8 cellular contexts compared by ENCODE assay signal in genomic region chr2:227884511-227884947, GRCh38. TPM values are rescaled to one million over a fixed set of nuclear protein-coding genes. Genes with fewer than 3 reads are reported as not detected.
DNase-seq lines count a peak whose midpoint lies in the region; ATAC-seq and TF ChIP-seq lines count a peak whose summit lies in the region.
"Had no signal": no experiment of that assay in that cellular context is flagged by ENCODE, and none has a peak within 500 bp of the region (broad histone marks: within the 10 kb centered on the region; RNA-seq: fewer than 3 reads in every experiment).

No MANE protein-coding gene starts in this region.

- ATAC-seq in GM21717 (IDR thresholded peaks at IDR 0.05; ENCODE audit: unreplicated experiment) (peak; percentile 93), SK-N-SH treated with all-trans-retinoic acid at 6 μM for 48 hours (peak; percentile 96)

- peak; percentile 96 for TF ChIP-seq CTCF in GM12864 (IDR thresholded peaks at IDR 0.05; ENCODE audit: low read depth, low read length, missing control alignments)
- TF ChIP-seq CTCF in adrenal gland (IDR thresholded peaks at IDR 0.05) = peak; percentile 33 to 68 (median 61)

- H3K36me3 ChIP-seq in adrenal gland (replicated peaks in 1 of 2) = no peaks in the 10 kb centered on the region

- no peak for TF ChIP-seq POLR2A in adrenal gland (IDR thresholded peaks at IDR 0.05)

- H3K27ac ChIP-seq in adrenal gland = no peak overlapping the region
- H3K27ac ChIP-seq: epithelial cell of prostate had no signal

- 15 to 34% (median 25%) methylated on average over 4 to 6 of the region's 6 CpGs for WGBS in adrenal gland, 4 donors

- peak; percentile 53 for DNase-seq in GM12864 (ENCODE audit: low read depth)
- peak; percentile 74 for DNase-seq in HuH-7 (ENCODE audit: low spot score)
- DNase-seq in adrenal gland = peak; percentile 40 to 84 (median 59)
- DNase-seq in iPS DF 4.7 (ENCODE audit: extremely low read depth, low spot score) = peak; percentile 88
- peak; percentile 7 to 33 (median 18) for DNase-seq in stimulated activated CD4-positive, alpha-beta T cell treated with anti-CD3 and anti-CD28 coated beads, TNF-alpha, amount 100 ng/mL, for 4 hours (ENCODE audit: low read depth in 3 of 3)

- H3K9me3 ChIP-seq in adrenal gland (replicated peaks in 1 of 3) = peaks cover 0 to 6% (median 0%) of the 10 kb centered on the region in 3 donors

- intact Hi-C loops in adrenal gland (cut with DNase I) = no loop called here

- H3K4me3 ChIP-seq in GM12864 (ENCODE audit: low read depth, low read length) = no peak overlapping the region
- H3K4me3 ChIP-seq in adrenal gland = no peak overlapping the region

- H3K27me3 ChIP-seq in adrenal gland = no peaks in the 10 kb centered on the region

- H3K4me1 ChIP-seq in adrenal gland (replicated peaks in 1 of 2) = no peaks in the 10 kb centered on the region

TF ChIP-seq in SK-N-SH treated with all-trans-retinoic acid at 6 μM for 48 hours, 23 proteins besides CTCF, POLR2A, EP300 and RAD21:
- no peak for TF ChIP-seq ISL1 (CRISPR knock-in tag; IDR thresholded peaks at IDR 0.05)
- TF ChIP-seq BACH2 (CRISPR knock-in tag; IDR thresholded peaks at IDR 0.05; ENCODE audit: borderline replicate concordance) = no peak
- no peak for TF ChIP-seq CSRNP3 (CRISPR knock-in tag; IDR thresholded peaks at IDR 0.05)
- TF ChIP-seq PPARA (CRISPR knock-in tag; IDR thresholded peaks at IDR 0.05; ENCODE audit: borderline replicate concordance) = no peak
- TF ChIP-seq RARB (CRISPR knock-in tag; IDR thresholded peaks at IDR 0.05) = no peak
- TF ChIP-seq, protein P1, sequence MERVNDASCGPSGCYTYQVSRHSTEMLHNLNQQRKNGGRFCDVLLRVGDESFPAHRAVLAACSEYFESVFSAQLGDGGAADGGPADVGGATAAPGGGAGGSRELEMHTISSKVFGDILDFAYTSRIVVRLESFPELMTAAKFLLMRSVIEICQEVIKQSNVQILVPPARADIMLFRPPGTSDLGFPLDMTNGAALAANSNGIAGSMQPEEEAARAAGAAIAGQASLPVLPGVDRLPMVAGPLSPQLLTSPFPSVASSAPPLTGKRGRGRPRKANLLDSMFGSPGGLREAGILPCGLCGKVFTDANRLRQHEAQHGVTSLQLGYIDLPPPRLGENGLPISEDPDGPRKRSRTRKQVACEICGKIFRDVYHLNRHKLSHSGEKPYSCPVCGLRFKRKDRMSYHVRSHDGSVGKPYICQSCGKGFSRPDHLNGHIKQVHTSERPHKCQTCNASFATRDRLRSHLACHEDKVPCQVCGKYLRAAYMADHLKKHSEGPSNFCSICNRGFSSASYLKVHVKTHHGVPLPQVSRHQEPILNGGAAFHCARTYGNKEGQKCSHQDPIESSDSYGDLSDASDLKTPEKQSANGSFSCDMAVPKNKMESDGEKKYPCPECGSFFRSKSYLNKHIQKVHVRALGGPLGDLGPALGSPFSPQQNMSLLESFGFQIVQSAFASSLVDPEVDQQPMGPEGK (CRISPR knock-in tag; IDR thresholded peaks at IDR 0.05; ENCODE audit: borderline replicate concordance) = no peak
- no peak for TF ChIP-seq CSDC2 (CRISPR knock-in tag; IDR thresholded peaks at IDR 0.05)
- TF ChIP-seq, protein P2, sequence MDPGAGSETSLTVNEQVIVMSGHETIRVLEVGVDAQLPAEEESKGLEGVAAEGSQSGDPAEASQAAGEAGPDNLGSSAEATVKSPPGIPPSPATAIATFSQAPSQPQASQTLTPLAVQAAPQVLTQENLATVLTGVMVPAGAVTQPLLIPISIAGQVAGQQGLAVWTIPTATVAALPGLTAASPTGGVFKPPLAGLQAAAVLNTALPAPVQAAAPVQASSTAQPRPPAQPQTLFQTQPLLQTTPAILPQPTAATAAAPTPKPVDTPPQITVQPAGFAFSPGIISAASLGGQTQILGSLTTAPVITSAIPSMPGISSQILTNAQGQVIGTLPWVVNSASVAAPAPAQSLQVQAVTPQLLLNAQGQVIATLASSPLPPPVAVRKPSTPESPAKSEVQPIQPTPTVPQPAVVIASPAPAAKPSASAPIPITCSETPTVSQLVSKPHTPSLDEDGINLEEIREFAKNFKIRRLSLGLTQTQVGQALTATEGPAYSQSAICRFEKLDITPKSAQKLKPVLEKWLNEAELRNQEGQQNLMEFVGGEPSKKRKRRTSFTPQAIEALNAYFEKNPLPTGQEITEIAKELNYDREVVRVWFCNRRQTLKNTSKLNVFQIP (CRISPR knock-in tag; IDR thresholded peaks at IDR 0.05; ENCODE audit: borderline replicate concordance, low read depth) = no peak
- no peak for TF ChIP-seq CREB5 (CRISPR knock-in tag; IDR thresholded peaks at IDR 0.05; ENCODE audit: low read depth)
- no peak for TF ChIP-seq ARNTL (CRISPR knock-in tag; IDR thresholded peaks at IDR 0.05; ENCODE audit: borderline replicate concordance, low read depth)
- no peak for TF ChIP-seq ZC3H10 (CRISPR knock-in tag; IDR thresholded peaks at IDR 0.05)
- no peak for TF ChIP-seq ESRRG (CRISPR knock-in tag; IDR thresholded peaks at IDR 0.05)
- TF ChIP-seq TOX (CRISPR knock-in tag; IDR thresholded peaks at IDR 0.05; ENCODE audit: borderline replicate concordance) = no peak
- TF ChIP-seq, protein P3, sequence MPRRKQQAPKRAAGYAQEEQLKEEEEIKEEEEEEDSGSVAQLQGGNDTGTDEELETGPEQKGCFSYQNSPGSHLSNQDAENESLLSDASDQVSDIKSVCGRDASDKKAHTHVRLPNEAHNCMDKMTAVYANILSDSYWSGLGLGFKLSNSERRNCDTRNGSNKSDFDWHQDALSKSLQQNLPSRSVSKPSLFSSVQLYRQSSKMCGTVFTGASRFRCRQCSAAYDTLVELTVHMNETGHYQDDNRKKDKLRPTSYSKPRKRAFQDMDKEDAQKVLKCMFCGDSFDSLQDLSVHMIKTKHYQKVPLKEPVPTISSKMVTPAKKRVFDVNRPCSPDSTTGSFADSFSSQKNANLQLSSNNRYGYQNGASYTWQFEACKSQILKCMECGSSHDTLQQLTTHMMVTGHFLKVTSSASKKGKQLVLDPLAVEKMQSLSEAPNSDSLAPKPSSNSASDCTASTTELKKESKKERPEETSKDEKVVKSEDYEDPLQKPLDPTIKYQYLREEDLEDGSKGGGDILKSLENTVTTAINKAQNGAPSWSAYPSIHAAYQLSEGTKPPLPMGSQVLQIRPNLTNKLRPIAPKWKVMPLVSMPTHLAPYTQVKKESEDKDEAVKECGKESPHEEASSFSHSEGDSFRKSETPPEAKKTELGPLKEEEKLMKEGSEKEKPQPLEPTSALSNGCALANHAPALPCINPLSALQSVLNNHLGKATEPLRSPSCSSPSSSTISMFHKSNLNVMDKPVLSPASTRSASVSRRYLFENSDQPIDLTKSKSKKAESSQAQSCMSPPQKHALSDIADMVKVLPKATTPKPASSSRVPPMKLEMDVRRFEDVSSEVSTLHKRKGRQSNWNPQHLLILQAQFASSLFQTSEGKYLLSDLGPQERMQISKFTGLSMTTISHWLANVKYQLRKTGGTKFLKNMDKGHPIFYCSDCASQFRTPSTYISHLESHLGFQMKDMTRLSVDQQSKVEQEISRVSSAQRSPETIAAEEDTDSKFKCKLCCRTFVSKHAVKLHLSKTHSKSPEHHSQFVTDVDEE (CRISPR knock-in tag; IDR thresholded peaks at IDR 0.05) = no peak
- TF ChIP-seq SNAI2 (CRISPR knock-in tag; IDR thresholded peaks at IDR 0.05) = no peak

RNA-seq across cellular contexts. Expression of gene DAW1, which starts 13.1 kb away (rescaled TPM):
- under 1 TPM in 1 of 8 donors, not detected in 7; 0.26 TPM for total RNA-seq in adrenal gland
- polyA plus RNA-seq in adrenal gland = not detected

Comparison
In these comparisons a context has a peak if more than half of its experiments do, and no peak if none do; other contexts are left out.
1. DNase-seq: peak in every context shown above with its lines; median percentile 88 in iPS DF 4.7; 74 in HuH-7; 59 in adrenal gland; 53 in GM12864; 18 in stimulated activated CD4-positive, alpha-beta T cell treated with anti-CD3 and anti-CD28 coated beads, TNF-alpha, amount 100 ng/mL, for 4 hours.